Comparison of ENCODE assay signal across 24 cellular contexts in the genomic region with DNA sequence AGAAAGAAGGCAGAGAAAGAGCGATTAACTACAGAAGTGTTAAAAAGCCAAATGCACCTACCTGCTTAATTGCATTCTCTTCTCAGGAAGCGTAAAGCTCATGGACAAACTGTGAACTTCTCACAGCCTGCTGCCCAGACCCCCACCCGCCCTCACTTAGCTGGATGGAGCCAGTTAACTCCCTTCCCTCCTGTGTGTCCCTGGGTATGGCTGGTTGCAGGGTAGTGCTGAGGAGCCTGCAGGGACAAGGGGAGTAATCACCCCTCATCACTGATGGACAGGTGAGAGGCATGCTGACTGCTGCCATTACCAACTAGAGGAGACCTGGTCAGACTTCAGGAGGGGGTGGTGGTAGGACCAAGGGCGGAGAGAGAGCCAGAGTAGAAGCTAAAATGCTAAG. TPM values are rescaled to one million over a fixed set of nuclear protein-coding genes. Genes with fewer than 3 reads are reported as not detected.
"Had no signal": no experiment of that assay in that cellular context is flagged by ENCODE, and none has a peak within 500 bp of the region (broad histone marks: within the 10 kb centered on the region; RNA-seq: fewer than 3 reads in every experiment).

No MANE protein-coding gene starts in this region.

- H3K27me3 ChIP-seq: right lobe of liver had no signal

- H3K4me3 ChIP-seq: left ventricle myocardium inferior, lung, right lobe of liver, thoracic aorta had no signal

- DNase-seq: activated CD4-positive, alpha-beta T cell treated with anti-CD3 and anti-CD28 coated beads for 48 hours; activated CD4-positive, alpha-beta T cell treated with anti-CD3 and anti-CD28 coated beads, Interleukin-2, amount 50 U/mL, for 48 hours; activated CD8-positive, alpha-beta memory T cell treated with anti-CD3 and anti-CD28 coated beads for 24 hours; activated effector memory CD4-positive, alpha-beta T cell treated with Interleukin-2 at 50 U/mL for 16 hours; activated naive CD4-positive, alpha-beta T cell treated with Interleukin-2 at 50 U/mL for 16 hours; anterior cingulate cortex; dermis blood vessel endothelial cell; effector CD8-positive, alpha-beta T cell; erythroblast; head of caudate nucleus; hypothalamus; left ventricle myocardium inferior; naive B cell; nephron progenitor cell; right lobe of liver; stimulated activated CD4-positive, alpha-beta T cell treated with anti-CD3 and anti-CD28 coated beads, Interleukin-2, amount 100 ng/mL, for 48 hours; stimulated activated naive CD4-positive, alpha-beta T cell treated with Interleukin-2 at 50 U/mL for 16 hours; trophoblast cell had no signal

- ATAC-seq: right lobe of liver had no signal

- H3K9me3 ChIP-seq: left ventricle myocardium inferior, neutrophil, right lobe of liver, thoracic aorta had no signal

- H3K36me3 ChIP-seq: left ventricle myocardium inferior, neutrophil, thoracic aorta had no signal

- H3K27ac ChIP-seq: left ventricle myocardium inferior, neutrophil, right lobe of liver, thoracic aorta had no signal

RNA-seq across cellular contexts. Expression of gene ENO4, which starts 37.5 kb away (rescaled TPM):
- total RNA-seq: bronchial epithelial cell, dermis blood vessel endothelial cell, fibroblast of villous mesenchyme, left ventricle myocardium inferior, right lobe of liver, skeletal muscle tissue had no signal
